In the genomic region with DNA sequence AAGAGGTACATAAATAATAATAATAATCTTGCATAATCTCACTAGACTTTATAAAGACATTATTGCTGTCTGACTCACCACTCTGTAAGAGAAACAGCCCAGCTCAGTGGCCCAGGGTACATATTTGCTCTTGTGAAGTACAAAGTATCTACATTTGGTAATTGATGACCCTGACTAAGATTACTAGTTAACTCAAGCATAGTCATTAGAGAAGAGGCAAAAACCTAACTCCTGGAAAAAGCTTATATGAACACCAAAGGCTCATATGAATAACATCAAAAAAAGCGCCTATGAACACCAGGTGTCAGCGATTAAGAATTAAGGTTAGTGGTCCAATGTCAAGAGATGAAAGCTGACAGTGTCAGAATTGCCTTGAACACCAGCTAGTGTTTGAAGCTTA, we compare ENCODE assay signal across 1 cellular context.
TF ChIP-seq lines count a peak whose summit lies in the region.

No MANE protein-coding gene starts in this region.

TF ChIP-seq in HepG2, 621 proteins besides CTCF, POLR2A, EP300 and RAD21 (continued from another document and continues in another):
- TF ChIP-seq, protein P1, sequence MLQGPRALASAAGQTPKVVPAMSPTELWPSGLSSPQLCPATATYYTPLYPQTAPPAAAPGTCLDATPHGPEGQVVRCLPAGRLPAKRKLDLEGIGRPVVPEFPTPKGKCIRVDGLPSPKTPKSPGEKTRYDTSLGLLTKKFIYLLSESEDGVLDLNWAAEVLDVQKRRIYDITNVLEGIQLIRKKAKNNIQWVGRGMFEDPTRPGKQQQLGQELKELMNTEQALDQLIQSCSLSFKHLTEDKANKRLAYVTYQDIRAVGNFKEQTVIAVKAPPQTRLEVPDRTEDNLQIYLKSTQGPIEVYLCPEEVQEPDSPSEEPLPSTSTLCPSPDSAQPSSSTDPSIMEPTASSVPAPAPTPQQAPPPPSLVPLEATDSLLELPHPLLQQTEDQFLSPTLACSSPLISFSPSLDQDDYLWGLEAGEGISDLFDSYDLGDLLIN (CRISPR knock-in tag; IDR thresholded peaks at IDR 0.05; ENCODE audit: borderline replicate concordance): no peak
- TF ChIP-seq ZEB1 (IDR thresholded peaks at IDR 0.05; ENCODE audit: insufficient replicate concordance, low read depth) (no peak), DNMT3B (CRISPR knock-in tag; conservative IDR thresholded peaks at IDR 0.05) (no peak), ZNF564 (CRISPR knock-in tag; IDR thresholded peaks at IDR 0.05) (no peak), ZNF101 (CRISPR knock-in tag; IDR thresholded peaks at IDR 0.05; ENCODE audit: borderline replicate concordance, low read depth) (no peak), ZFP62 (CRISPR knock-in tag; IDR thresholded peaks at IDR 0.05) (no peak), PPARG (CRISPR knock-in tag; conservative IDR thresholded peaks at IDR 0.05) (peak; percentile 74), ZNF572 (CRISPR knock-in tag; IDR thresholded peaks at IDR 0.05) (no peak), ZNF780A (CRISPR knock-in tag; IDR thresholded peaks at IDR 0.05) (no peak), ZNF337 (CRISPR knock-in tag; IDR thresholded peaks at IDR 0.05; ENCODE audit: borderline replicate concordance, low read depth) (no peak), MAZ (IDR thresholded peaks at IDR 0.05; ENCODE audit: borderline replicate concordance, low read depth, low read length) (no peak), MAZ (CRISPR knock-in tag; IDR thresholded peaks at IDR 0.05; ENCODE audit: low read depth) (no peak), NFE2L2 (IDR thresholded peaks at IDR 0.05; ENCODE audit: low read length) (no peak), ZMYM3 (CRISPR knock-in tag; IDR thresholded peaks at IDR 0.05) (no peak), ZNF44 (CRISPR knock-in tag; IDR thresholded peaks at IDR 0.05) (no peak), ZNF670 (CRISPR knock-in tag; IDR thresholded peaks at IDR 0.05; ENCODE audit: borderline replicate concordance) (no peak), HIVEP1 (CRISPR knock-in tag; IDR thresholded peaks at IDR 0.05) (no peak), ZNF761 (CRISPR knock-in tag; conservative IDR thresholded peaks at IDR 0.05) (0 out of 2 replicates have a peak, but pooled peaks have one; percentile 27), TBL1XR1 (IDR thresholded peaks at IDR 0.05; ENCODE audit: borderline replicate concordance, low read length, partially characterized antibody) (peak; percentile 41), AGO1 (IDR thresholded peaks at IDR 0.05; ENCODE audit: low read depth, low read length, poor library complexity, severe bottlenecking) (no peak), MBNL3 (CRISPR knock-in tag; conservative IDR thresholded peaks at IDR 0.05) (no peak), NFIC (IDR thresholded peaks at IDR 0.05; ENCODE audit: low read length) (peak; percentile 88; the same call in 1 of the 2 replicates), ZKSCAN5 (CRISPR knock-in tag; IDR thresholded peaks at IDR 0.05) (no peak), ZSCAN22 (CRISPR knock-in tag; IDR thresholded peaks at IDR 0.05) (no peak), HOXA7 (CRISPR knock-in tag; IDR thresholded peaks at IDR 0.05) (no peak), ZFP36L1 (CRISPR knock-in tag; IDR thresholded peaks at IDR 0.05) (peak; percentile 65; the same call in 1 of the 2 replicates), RARA (CRISPR knock-in tag; IDR thresholded peaks at IDR 0.05) (peak; percentile 75), MAFK (conservative IDR thresholded peaks at IDR 0.05 in 1 of 2, IDR thresholded peaks at IDR 0.05 in 1 of 2; ENCODE audit: low read length in 2 of 2) (no peak), HMG20A (CRISPR knock-in tag; IDR thresholded peaks at IDR 0.05; ENCODE audit: borderline replicate concordance) (peak; percentile 92), JARID2 (CRISPR knock-in tag; IDR thresholded peaks at IDR 0.05; ENCODE audit: insufficient replicate concordance) (no peak), ZNF33A (CRISPR knock-in tag; IDR thresholded peaks at IDR 0.05; ENCODE audit: borderline replicate concordance) (no peak), ZNF850 (CRISPR knock-in tag; conservative IDR thresholded peaks at IDR 0.05) (no peak), CBFB (CRISPR knock-in tag; IDR thresholded peaks at IDR 0.05) (no peak), ZNF703 (CRISPR knock-in tag; IDR thresholded peaks at IDR 0.05; ENCODE audit: borderline replicate concordance) (no peak), SYNCRIP (IDR thresholded peaks at IDR 0.05; ENCODE audit: insufficient read depth, low read depth, low read length) (no peak), MEIS2 (CRISPR knock-in tag; IDR thresholded peaks at IDR 0.05) (no peak)
- TF ChIP-seq, protein P2, sequence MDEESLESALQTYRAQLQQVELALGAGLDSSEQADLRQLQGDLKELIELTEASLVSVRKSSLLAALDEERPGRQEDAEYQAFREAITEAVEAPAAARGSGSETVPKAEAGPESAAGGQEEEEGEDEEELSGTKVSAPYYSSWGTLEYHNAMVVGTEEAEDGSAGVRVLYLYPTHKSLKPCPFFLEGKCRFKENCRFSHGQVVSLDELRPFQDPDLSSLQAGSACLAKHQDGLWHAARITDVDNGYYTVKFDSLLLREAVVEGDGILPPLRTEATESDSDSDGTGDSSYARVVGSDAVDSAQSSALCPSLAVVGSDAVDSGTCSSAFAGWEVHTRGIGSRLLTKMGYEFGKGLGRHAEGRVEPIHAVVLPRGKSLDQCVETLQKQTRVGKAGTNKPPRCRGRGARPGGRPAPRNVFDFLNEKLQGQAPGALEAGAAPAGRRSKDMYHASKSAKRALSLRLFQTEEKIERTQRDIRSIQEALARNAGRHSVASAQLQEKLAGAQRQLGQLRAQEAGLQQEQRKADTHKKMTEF (CRISPR knock-in tag; IDR thresholded peaks at IDR 0.05): peak; percentile 86
- TF ChIP-seq, protein P3, sequence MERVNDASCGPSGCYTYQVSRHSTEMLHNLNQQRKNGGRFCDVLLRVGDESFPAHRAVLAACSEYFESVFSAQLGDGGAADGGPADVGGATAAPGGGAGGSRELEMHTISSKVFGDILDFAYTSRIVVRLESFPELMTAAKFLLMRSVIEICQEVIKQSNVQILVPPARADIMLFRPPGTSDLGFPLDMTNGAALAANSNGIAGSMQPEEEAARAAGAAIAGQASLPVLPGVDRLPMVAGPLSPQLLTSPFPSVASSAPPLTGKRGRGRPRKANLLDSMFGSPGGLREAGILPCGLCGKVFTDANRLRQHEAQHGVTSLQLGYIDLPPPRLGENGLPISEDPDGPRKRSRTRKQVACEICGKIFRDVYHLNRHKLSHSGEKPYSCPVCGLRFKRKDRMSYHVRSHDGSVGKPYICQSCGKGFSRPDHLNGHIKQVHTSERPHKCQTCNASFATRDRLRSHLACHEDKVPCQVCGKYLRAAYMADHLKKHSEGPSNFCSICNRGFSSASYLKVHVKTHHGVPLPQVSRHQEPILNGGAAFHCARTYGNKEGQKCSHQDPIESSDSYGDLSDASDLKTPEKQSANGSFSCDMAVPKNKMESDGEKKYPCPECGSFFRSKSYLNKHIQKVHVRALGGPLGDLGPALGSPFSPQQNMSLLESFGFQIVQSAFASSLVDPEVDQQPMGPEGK (CRISPR knock-in tag; IDR thresholded peaks at IDR 0.05): no peak
- TF ChIP-seq, protein P4, sequence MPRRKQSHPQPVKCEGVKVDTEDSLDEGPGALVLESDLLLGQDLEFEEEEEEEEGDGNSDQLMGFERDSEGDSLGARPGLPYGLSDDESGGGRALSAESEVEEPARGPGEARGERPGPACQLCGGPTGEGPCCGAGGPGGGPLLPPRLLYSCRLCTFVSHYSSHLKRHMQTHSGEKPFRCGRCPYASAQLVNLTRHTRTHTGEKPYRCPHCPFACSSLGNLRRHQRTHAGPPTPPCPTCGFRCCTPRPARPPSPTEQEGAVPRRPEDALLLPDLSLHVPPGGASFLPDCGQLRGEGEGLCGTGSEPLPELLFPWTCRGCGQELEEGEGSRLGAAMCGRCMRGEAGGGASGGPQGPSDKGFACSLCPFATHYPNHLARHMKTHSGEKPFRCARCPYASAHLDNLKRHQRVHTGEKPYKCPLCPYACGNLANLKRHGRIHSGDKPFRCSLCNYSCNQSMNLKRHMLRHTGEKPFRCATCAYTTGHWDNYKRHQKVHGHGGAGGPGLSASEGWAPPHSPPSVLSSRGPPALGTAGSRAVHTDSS (CRISPR knock-in tag; conservative IDR thresholded peaks at IDR 0.05): no peak
- TF ChIP-seq, protein P5, sequence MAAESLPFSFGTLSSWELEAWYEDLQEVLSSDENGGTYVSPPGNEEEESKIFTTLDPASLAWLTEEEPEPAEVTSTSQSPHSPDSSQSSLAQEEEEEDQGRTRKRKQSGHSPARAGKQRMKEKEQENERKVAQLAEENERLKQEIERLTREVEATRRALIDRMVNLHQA (CRISPR knock-in tag; IDR thresholded peaks at IDR 0.05): no peak
- TF ChIP-seq, protein P6, sequence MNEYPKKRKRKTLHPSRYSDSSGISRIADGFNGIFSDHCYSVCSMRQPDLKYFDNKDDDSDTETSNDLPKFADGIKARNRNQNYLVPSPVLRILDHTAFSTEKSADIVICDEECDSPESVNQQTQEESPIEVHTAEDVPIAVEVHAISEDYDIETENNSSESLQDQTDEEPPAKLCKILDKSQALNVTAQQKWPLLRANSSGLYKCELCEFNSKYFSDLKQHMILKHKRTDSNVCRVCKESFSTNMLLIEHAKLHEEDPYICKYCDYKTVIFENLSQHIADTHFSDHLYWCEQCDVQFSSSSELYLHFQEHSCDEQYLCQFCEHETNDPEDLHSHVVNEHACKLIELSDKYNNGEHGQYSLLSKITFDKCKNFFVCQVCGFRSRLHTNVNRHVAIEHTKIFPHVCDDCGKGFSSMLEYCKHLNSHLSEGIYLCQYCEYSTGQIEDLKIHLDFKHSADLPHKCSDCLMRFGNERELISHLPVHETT (CRISPR knock-in tag; conservative IDR thresholded peaks at IDR 0.05): no peak
- TF ChIP-seq, protein P7, sequence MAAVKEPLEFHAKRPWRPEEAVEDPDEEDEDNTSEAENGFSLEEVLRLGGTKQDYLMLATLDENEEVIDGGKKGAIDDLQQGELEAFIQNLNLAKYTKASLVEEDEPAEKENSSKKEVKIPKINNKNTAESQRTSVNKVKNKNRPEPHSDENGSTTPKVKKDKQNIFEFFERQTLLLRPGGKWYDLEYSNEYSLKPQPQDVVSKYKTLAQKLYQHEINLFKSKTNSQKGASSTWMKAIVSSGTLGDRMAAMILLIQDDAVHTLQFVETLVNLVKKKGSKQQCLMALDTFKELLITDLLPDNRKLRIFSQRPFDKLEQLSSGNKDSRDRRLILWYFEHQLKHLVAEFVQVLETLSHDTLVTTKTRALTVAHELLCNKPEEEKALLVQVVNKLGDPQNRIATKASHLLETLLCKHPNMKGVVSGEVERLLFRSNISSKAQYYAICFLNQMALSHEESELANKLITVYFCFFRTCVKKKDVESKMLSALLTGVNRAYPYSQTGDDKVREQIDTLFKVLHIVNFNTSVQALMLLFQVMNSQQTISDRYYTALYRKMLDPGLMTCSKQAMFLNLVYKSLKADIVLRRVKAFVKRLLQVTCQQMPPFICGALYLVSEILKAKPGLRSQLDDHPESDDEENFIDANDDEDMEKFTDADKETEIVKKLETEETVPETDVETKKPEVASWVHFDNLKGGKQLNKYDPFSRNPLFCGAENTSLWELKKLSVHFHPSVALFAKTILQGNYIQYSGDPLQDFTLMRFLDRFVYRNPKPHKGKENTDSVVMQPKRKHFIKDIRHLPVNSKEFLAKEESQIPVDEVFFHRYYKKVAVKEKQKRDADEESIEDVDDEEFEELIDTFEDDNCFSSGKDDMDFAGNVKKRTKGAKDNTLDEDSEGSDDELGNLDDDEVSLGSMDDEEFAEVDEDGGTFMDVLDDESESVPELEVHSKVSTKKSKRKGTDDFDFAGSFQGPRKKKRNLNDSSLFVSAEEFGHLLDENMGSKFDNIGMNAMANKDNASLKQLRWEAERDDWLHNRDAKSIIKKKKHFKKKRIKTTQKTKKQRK (IDR thresholded peaks at IDR 0.05; ENCODE audit: low read length): no peak
- TF ChIP-seq, protein P8, sequence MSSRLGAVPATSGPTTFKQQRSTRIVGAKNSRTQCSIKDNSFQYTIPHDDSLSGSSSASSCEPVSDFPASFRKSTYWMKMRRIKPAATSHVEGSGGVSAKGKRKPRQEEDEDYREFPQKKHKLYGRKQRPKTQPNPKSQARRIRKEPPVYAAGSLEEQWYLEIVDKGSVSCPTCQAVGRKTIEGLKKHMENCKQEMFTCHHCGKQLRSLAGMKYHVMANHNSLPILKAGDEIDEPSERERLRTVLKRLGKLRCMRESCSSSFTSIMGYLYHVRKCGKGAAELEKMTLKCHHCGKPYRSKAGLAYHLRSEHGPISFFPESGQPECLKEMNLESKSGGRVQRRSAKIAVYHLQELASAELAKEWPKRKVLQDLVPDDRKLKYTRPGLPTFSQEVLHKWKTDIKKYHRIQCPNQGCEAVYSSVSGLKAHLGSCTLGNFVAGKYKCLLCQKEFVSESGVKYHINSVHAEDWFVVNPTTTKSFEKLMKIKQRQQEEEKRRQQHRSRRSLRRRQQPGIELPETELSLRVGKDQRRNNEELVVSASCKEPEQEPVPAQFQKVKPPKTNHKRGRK (CRISPR knock-in tag; IDR thresholded peaks at IDR 0.05): no peak
- TF ChIP-seq, protein P9, sequence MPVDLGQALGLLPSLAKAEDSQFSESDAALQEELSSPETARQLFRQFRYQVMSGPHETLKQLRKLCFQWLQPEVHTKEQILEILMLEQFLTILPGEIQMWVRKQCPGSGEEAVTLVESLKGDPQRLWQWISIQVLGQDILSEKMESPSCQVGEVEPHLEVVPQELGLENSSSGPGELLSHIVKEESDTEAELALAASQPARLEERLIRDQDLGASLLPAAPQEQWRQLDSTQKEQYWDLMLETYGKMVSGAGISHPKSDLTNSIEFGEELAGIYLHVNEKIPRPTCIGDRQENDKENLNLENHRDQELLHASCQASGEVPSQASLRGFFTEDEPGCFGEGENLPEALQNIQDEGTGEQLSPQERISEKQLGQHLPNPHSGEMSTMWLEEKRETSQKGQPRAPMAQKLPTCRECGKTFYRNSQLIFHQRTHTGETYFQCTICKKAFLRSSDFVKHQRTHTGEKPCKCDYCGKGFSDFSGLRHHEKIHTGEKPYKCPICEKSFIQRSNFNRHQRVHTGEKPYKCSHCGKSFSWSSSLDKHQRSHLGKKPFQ (CRISPR knock-in tag; IDR thresholded peaks at IDR 0.05; ENCODE audit: insufficient replicate concordance): no peak
- TF ChIP-seq, protein P10, sequence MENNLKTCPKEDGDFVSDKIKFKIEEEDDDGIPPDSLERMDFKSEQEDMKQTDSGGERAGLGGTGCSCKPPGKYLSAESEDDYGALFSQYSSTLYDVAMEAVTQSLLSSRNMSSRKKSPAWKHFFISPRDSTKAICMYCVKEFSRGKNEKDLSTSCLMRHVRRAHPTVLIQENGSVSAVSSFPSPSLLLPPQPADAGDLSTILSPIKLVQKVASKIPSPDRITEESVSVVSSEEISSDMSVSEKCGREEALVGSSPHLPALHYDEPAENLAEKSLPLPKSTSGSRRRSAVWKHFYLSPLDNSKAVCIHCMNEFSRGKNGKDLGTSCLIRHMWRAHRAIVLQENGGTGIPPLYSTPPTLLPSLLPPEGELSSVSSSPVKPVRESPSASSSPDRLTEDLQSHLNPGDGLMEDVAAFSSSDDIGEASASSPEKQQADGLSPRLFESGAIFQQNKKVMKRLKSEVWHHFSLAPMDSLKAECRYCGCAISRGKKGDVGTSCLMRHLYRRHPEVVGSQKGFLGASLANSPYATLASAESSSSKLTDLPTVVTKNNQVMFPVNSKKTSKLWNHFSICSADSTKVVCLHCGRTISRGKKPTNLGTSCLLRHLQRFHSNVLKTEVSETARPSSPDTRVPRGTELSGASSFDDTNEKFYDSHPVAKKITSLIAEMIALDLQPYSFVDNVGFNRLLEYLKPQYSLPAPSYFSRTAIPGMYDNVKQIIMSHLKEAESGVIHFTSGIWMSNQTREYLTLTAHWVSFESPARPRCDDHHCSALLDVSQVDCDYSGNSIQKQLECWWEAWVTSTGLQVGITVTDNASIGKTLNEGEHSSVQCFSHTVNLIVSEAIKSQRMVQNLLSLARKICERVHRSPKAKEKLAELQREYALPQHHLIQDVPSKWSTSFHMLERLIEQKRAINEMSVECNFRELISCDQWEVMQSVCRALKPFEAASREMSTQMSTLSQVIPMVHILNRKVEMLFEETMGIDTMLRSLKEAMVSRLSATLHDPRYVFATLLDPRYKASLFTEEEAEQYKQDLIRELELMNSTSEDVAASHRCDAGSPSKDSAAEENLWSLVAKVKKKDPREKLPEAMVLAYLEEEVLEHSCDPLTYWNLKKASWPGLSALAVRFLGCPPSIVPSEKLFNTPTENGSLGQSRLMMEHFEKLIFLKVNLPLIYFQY (CRISPR knock-in tag; IDR thresholded peaks at IDR 0.05; ENCODE audit: borderline replicate concordance): no peak
